In genomic region chr7:150927954-150928340, GRCh38 we compare ENCODE assay signal across 16 cellular contexts. TPM values are rescaled to one million over a fixed set of nuclear protein-coding genes. Genes with fewer than 3 reads are reported as not detected.
DNase-seq lines count a peak whose midpoint lies in the region; ATAC-seq and TF ChIP-seq lines count a peak whose summit lies in the region.
"Had no signal": no experiment of that assay in that cellular context is flagged by ENCODE, and none has a peak within 500 bp of the region (broad histone marks: within the 10 kb centered on the region; RNA-seq: fewer than 3 reads in every experiment).

No MANE protein-coding gene starts in this region.

- DNase-seq in A172 (ENCODE audit: low spot score) (peak; percentile 38), GM03348 (ENCODE audit: low spot score) (peak; percentile 15), PC-3 (peak; percentile 19), fibroblast of peridontal ligament (ENCODE audit: extremely low read depth) (peak; percentile 4), NCI-H1436 (lab: John Stamatoyannopoulos, UW) (no peak), immature natural killer cell (no peak), prostate gland (ENCODE audit: low spot score) (no peak), iPS-NIHi11 (ENCODE audit: low spot score) (no peak)
- DNase-seq: activated CD4-positive, alpha-beta T cell treated with anti-CD3 and anti-CD28 coated beads, Interleukin-2, amount 50 U/mL, for 4 hours; DMS53; head of caudate nucleus; NCI-H1694 treated with DMSO at 0.1 percent for 48 hours; NCI-H526 treated with DMSO at 0.1 percent for 48 hours; SIG-M5; T-helper 9 cell had no signal

- H3K9ac ChIP-seq in PC-3 (ENCODE audit: low read length): no peak overlapping the region

- CTCF ChIA-PET in PC-3 (lab: Charles Lee): no interaction called here

- H3K27me3 Mint-ChIP-seq in immature natural killer cell (ENCODE audit: low read depth in 3 of 3): peaks cover 5 to 8% (median 7%) of the 10 kb centered on the region in 3 donors

- peaks cover 7 to 12% of the 10 kb centered on the region in 2 donors for H3K4me1 Mint-ChIP-seq in immature natural killer cell
- H3K4me1 Mint-ChIP-seq: B cell had no signal

- H3K27ac Mint-ChIP-seq in immature natural killer cell: no peak overlapping the region
- H3K27ac Mint-ChIP-seq: B cell had no signal

- no peak overlapping the region for H3K4me3 Mint-ChIP-seq in immature natural killer cell
- H3K4me3 Mint-ChIP-seq: B cell had no signal

- H3K4me1 ChIP-seq in PC-3 (ENCODE audit: insufficient read depth, low read length) (no peaks in the 10 kb centered on the region), prostate gland (replicated peaks) (no peaks in the 10 kb centered on the region)

- POLR2A ChIA-PET in PC-3 (lab: Charles Lee; ENCODE audit: unreplicated experiment): interaction anchor here (0.5 kb wide), 1 partner anchor 575 kb away, joined by 3 read pairs; no protein-coding TSS in a partner anchor

- no TSS peak for BruUV-seq in PC-3 (replicated peaks; lab: Mats Ljungman, UMichigan)

- intact Hi-C loops in PC-3 (cut with micrococcal nuclease) (no loop called here), prostate gland (cut with DNase I) (no loop called here)

- H3K79me2 ChIP-seq in PC-3 (ENCODE audit: low read length): no peaks in the 10 kb centered on the region

- H3K27me3 ChIP-seq in PC-3 (ENCODE audit: low read length) (peaks cover 38% of the 10 kb centered on the region; the same call in 1 of the 2 replicates), prostate gland (replicated peaks; ENCODE audit: insufficient read depth) (no peaks in the 10 kb centered on the region)

- TF ChIP-seq POLR2A in prostate gland (IDR thresholded peaks at IDR 0.05): no peak

- H3K9me3 Mint-ChIP-seq in immature natural killer cell: no peaks in the 10 kb centered on the region

- TF ChIP-seq CTCF in PC-3 (conservative IDR thresholded peaks at IDR 0.05; ENCODE audit: low read depth, low read length) (peak; percentile 29; the same call in 1 of the 2 replicates), prostate gland (IDR thresholded peaks at IDR 0.05) (no peak)

- H3K27ac ChIP-seq in PC-3 (ENCODE audit: low read length) (no peak overlapping the region), prostate gland (no peak overlapping the region)

- no peaks in the 10 kb centered on the region for H3K9me3 ChIP-seq in PC-3 (ENCODE audit: low read length)
- H3K9me3 ChIP-seq in prostate gland: no peaks in the 10 kb centered on the region

- H4K20me1 ChIP-seq in PC-3 (ENCODE audit: low read length): no peaks in the 10 kb centered on the region

- H2AFZ ChIP-seq in PC-3 (ENCODE audit: low read length): no peak overlapping the region

- no peaks in the 10 kb centered on the region for H3F3A ChIP-seq in PC-3 (ENCODE audit: low read length, unreplicated experiment)

- H3K36me3 ChIP-seq in PC-3 (ENCODE audit: low read depth, low read length) (no peaks in the 10 kb centered on the region), prostate gland (no peaks in the 10 kb centered on the region)

- H3K4me3 ChIP-seq in PC-3 (ENCODE audit: low read length) (no peak overlapping the region), prostate gland (no peak overlapping the region)

- H3K36me3 Mint-ChIP-seq in immature natural killer cell: no peaks in the 10 kb centered on the region

- no peaks in the 10 kb centered on the region for H3K9me2 ChIP-seq in PC-3 (replicated peaks; ENCODE audit: low read length)

- ATAC-seq in PC-3: peak; percentile 40; the same call in 1 of the 2 replicates

- no peak overlapping the region for H3K4me2 ChIP-seq in PC-3 (ENCODE audit: low read length)

- WGBS in prostate gland: 67% methylated on average over 4 of the region's 4 CpGs

RNA-seq across cellular contexts. Expression of gene KCNH2, which starts 50.2 kb away (rescaled TPM):
- 1.7 and 3.5 TPM in 2 replicates for total RNA-seq in A172 (2014; rRNA removed; shearing (Covaris generic))
- total RNA-seq in PC-3 (2014; rRNA removed) (0.84 and 1.6 TPM in 2 replicates), prostate gland (100 to 1,000 TPM in 1 of 2 donors, 10 to 100 TPM in 1; 10.1 to 184 TPM)
- polyA plus RNA-seq in immature natural killer cell: not detected

Comparison
In these comparisons a context has a peak if more than half of its experiments do, and no peak if none do; other contexts are left out.
1. DNase-seq: peak in A172 (single experiment), GM03348 (single experiment), PC-3 (single experiment) and fibroblast of peridontal ligament (single experiment); none in NCI-H1436 (single experiment), immature natural killer cell (0 of 3), prostate gland (single experiment) and iPS-NIHi11 (single experiment).